36 cellular contexts compared by ENCODE assay signal in the genomic region with DNA sequence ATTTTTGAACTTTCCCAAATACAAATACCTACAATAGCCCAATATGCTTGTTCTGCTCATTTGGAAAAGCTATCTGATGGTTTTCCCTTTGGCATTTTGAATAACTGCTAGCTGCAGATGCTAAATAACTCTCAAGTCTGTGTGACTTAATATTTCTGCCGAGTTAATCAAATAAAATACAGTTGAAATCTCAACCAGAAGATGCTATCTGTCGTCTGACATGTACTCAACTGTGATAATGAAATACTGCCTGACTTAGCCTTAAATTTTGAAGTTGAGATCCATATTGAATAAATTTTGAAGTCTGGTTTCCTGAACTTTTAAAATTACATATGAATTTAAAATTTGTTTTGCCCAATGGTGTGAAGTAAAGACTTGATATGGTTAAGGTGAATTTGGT.
"Had no signal": no experiment of that assay in that cellular context is flagged by ENCODE, and none has a peak within 500 bp of the region (broad histone marks: within the 10 kb centered on the region; RNA-seq: fewer than 3 reads in every experiment).

No MANE protein-coding gene starts in this region.

- H3K9me3 ChIP-seq: adrenal gland, body of pancreas, breast epithelium had no signal

- H3K4me1 Mint-ChIP-seq: activated B cell treated with CpG ODN at 0.5 μM for 24 hours; activated CD4-positive, alpha-beta T cell treated with anti-CD3 and anti-CD28 coated beads, Interleukin-2, amount 10 ng/mL, durations not matched to agents 24 days and 14 days; activated naive CD8-positive, alpha-beta T cell treated with anti-CD3 and anti-CD28 coated beads for 36 hours; activated T-helper 17 cell treated with anti-CD3 and anti-CD28 coated beads, Interleukin-2, amount 50 U/mL, for 72 hours had no signal

- H3K27ac ChIP-seq: adrenal gland, body of pancreas, brain microvascular endothelial cell, breast epithelium, WERI-Rb-1 had no signal

- H3K36me3 Mint-ChIP-seq: activated CD4-positive, alpha-beta memory T cell treated with anti-CD3 and anti-CD28 coated beads for 36 hours; activated naive CD4-positive, alpha-beta T cell treated with anti-CD3 and anti-CD28 coated beads, Interleukin-2, amount 50 U/mL, for 72 hours; activated naive CD8-positive, alpha-beta T cell treated with anti-CD3 and anti-CD28 coated beads for 36 hours had no signal

- ATAC-seq: activated CD8-positive, alpha-beta T cell treated with anti-CD3 and anti-CD28 coated beads for 36 hours; activated naive CD4-positive, alpha-beta T cell treated with anti-CD3 and anti-CD28 coated beads, Interleukin-2, amount 50 U/mL, for 72 hours; activated T-cell treated with anti-CD3 and anti-CD28 coated beads, Interleukin-2, amount 50 U/mL, for 4 hours; activated T-cell treated with anti-CD3 and anti-CD28 coated beads, Interleukin-2, amount 50 U/mL, for 72 hours; activated T-helper 17 cell treated with anti-CD3 and anti-CD28 coated beads, Interleukin-2, amount 50 U/mL, for 72 hours; body of pancreas had no signal

- H3K36me3 ChIP-seq: adrenal gland, brain microvascular endothelial cell, breast epithelium, WERI-Rb-1 had no signal

- H3K4me3 Mint-ChIP-seq: activated B cell treated with CpG ODN at 0.5 μM for 24 hours; activated CD4-positive, alpha-beta memory T cell treated with anti-CD3 and anti-CD28 coated beads for 36 hours; activated CD4-positive, alpha-beta T cell treated with anti-CD3 and anti-CD28 coated beads, Interleukin-2, amount 10 ng/mL, durations not matched to agents 24 days and 14 days; activated CD8-positive, alpha-beta T cell treated with anti-CD3 and anti-CD28 coated beads for 36 hours; activated naive CD4-positive, alpha-beta T cell treated with anti-CD3 and anti-CD28 coated beads for 36 hours; activated naive CD8-positive, alpha-beta T cell treated with anti-CD3 and anti-CD28 coated beads for 36 hours; activated T-cell treated with anti-CD3 and anti-CD28 coated beads, Interleukin-2, amount 50 U/mL, for 4 hours; activated T-cell treated with anti-CD3 and anti-CD28 coated beads, Interleukin-2, amount 50 U/mL, for 72 hours; activated T-helper 1 cell treated with anti-CD3 and anti-CD28 coated beads, Interleukin-12 subunit alpha, Interleukin-12 subunit beta, Interleukin-2, Interleukin-4 antibody, amounts not matched to agents 30 ng/mL and 10 ng/mL and 1 ng/mL, durations not matched to agents 14 hours and 24 hours and 36 hours; activated T-helper 17 cell treated with anti-CD3 and anti-CD28 coated beads, Interleukin-2, amount 50 U/mL, for 72 hours; T-helper 1 cell treated with Interleukin-12 subunit alpha and Interleukin-12 subunit beta and Interleukin-4 antibody, amounts not matched to agents 30 μg/mL and 1 μg/mL, for 36 hours; T-helper 2 cell treated with Interferon-gamma antibody and Interleukin-4, amounts not matched to agents 5 μg/mL and 100 μg/mL, for 36 hours had no signal

- H3K9me3 Mint-ChIP-seq: activated B cell treated with CpG ODN at 0.5 μM for 24 hours; activated CD4-positive, alpha-beta memory T cell treated with anti-CD3 and anti-CD28 coated beads for 36 hours; activated CD4-positive, alpha-beta T cell treated with anti-CD3 and anti-CD28 coated beads, Interleukin-2, amount 10 ng/mL, durations not matched to agents 24 days and 14 days; activated CD8-positive, alpha-beta T cell treated with anti-CD3 and anti-CD28 coated beads for 36 hours; activated naive CD4-positive, alpha-beta T cell treated with anti-CD3 and anti-CD28 coated beads for 36 hours; activated naive CD4-positive, alpha-beta T cell treated with anti-CD3 and anti-CD28 coated beads, Interleukin-2, amount 50 U/mL, for 72 hours; activated naive CD8-positive, alpha-beta T cell treated with anti-CD3 and anti-CD28 coated beads for 36 hours; activated T-cell treated with anti-CD3 and anti-CD28 coated beads, Interleukin-2, amount 50 U/mL, for 4 hours; activated T-cell treated with anti-CD3 and anti-CD28 coated beads, Interleukin-2, amount 50 U/mL, for 72 hours; activated T-helper 1 cell treated with anti-CD3 and anti-CD28 coated beads, Interleukin-12 subunit alpha, Interleukin-12 subunit beta, Interleukin-2, Interleukin-4 antibody, amounts not matched to agents 30 ng/mL and 10 ng/mL and 1 ng/mL, durations not matched to agents 14 hours and 24 hours and 36 hours; activated T-helper 17 cell treated with anti-CD3 and anti-CD28 coated beads, Interleukin-2, amount 50 U/mL, for 72 hours; T-helper 1 cell treated with Interleukin-12 subunit alpha and Interleukin-12 subunit beta and Interleukin-4 antibody, amounts not matched to agents 30 μg/mL and 1 μg/mL, for 36 hours; T-helper 2 cell treated with Interferon-gamma antibody and Interleukin-4, amounts not matched to agents 5 μg/mL and 100 μg/mL, for 36 hours had no signal

- DNase-seq: activated B cell treated with CpG ODN at 0.5 μM for 24 hours; activated CD4-positive, alpha-beta memory T cell treated with anti-CD3 and anti-CD28 coated beads for 36 hours; activated CD4-positive, alpha-beta T cell treated with anti-CD3 and anti-CD28 coated beads for 4 hours; activated CD4-positive, alpha-beta T cell treated with anti-CD3 and anti-CD28 coated beads, Interleukin-2, amount 10 ng/mL, durations not matched to agents 24 days and 14 days; activated CD4-positive, alpha-beta T cell treated with anti-CD3 and anti-CD28 coated beads, Interleukin-2, amount 50 U/mL, for 1 hour; activated CD4-positive, alpha-beta T cell treated with anti-CD3 and anti-CD28 coated beads, Interleukin-2, amount 50 U/mL, for 4 hours; activated CD4-positive, CD25-positive, alpha-beta regulatory T cell treated with anti-CD3 and anti-CD28 coated beads, Interleukin-2, amount 50 U/mL, for 72 hours; activated CD8-positive, alpha-beta memory T cell treated with anti-CD3 and anti-CD28 coated beads, Interleukin-2, amount 50 U/mL, for 4 hours; activated CD8-positive, alpha-beta T cell treated with anti-CD3 and anti-CD28 coated beads for 36 hours; activated effector memory CD4-positive, alpha-beta T cell treated with anti-CD3 and anti-CD28 coated beads, Interleukin-2, amount 50 U/mL, for 16 hours; activated gamma-delta T cell treated with Interleukin-2 at 50 U/mL for 16 hours; activated naive CD4-positive, alpha-beta T cell; activated naive CD4-positive, alpha-beta T cell treated with anti-CD3 and anti-CD28 coated beads for 36 hours; activated naive CD4-positive, alpha-beta T cell treated with anti-CD3 and anti-CD28 coated beads, Interleukin-2, amount 50 U/mL, for 16 hours; activated naive CD8-positive, alpha-beta T cell treated with anti-CD3 and anti-CD28 coated beads for 36 hours; activated T-cell treated with anti-CD3 and anti-CD28 coated beads for 4 hours; activated T-cell treated with anti-CD3 and anti-CD28 coated beads, Interleukin-2, amount 50 U/mL, for 1 hour; activated T-cell treated with anti-CD3 and anti-CD28 coated beads, Interleukin-2, amount 50 U/mL, for 4 hours; activated T-cell treated with anti-CD3 and anti-CD28 coated beads, Interleukin-2, amount 50 U/mL, for 72 hours; adrenal gland; amniotic stem cell; aorta; body of pancreas; brain microvascular endothelial cell; central memory CD4-positive, alpha-beta T cell; T-helper 1 cell; T-helper 2 cell; T-helper 9 cell; WERI-Rb-1 had no signal

- FAIRE-seq: astrocyte had no signal

- H3K27ac Mint-ChIP-seq: activated B cell treated with CpG ODN at 0.5 μM for 24 hours; activated CD4-positive, alpha-beta memory T cell treated with anti-CD3 and anti-CD28 coated beads for 36 hours; activated CD4-positive, alpha-beta T cell treated with anti-CD3 and anti-CD28 coated beads, Interleukin-2, amount 10 ng/mL, durations not matched to agents 24 days and 14 days; activated CD8-positive, alpha-beta T cell treated with anti-CD3 and anti-CD28 coated beads for 36 hours; activated naive CD4-positive, alpha-beta T cell treated with anti-CD3 and anti-CD28 coated beads for 36 hours; activated naive CD4-positive, alpha-beta T cell treated with anti-CD3 and anti-CD28 coated beads, Interleukin-2, amount 50 U/mL, for 72 hours; activated naive CD8-positive, alpha-beta T cell treated with anti-CD3 and anti-CD28 coated beads for 36 hours; activated T-cell treated with anti-CD3 and anti-CD28 coated beads, Interleukin-2, amount 50 U/mL, for 72 hours; activated T-helper 1 cell treated with anti-CD3 and anti-CD28 coated beads, Interleukin-12 subunit alpha, Interleukin-12 subunit beta, Interleukin-2, Interleukin-4 antibody, amounts not matched to agents 30 ng/mL and 10 ng/mL and 1 ng/mL, durations not matched to agents 14 hours and 24 hours and 36 hours; activated T-helper 17 cell treated with anti-CD3 and anti-CD28 coated beads, Interleukin-2, amount 50 U/mL, for 72 hours; T-helper 1 cell treated with Interleukin-12 subunit alpha and Interleukin-12 subunit beta and Interleukin-4 antibody, amounts not matched to agents 30 μg/mL and 1 μg/mL, for 36 hours; T-helper 2 cell treated with Interferon-gamma antibody and Interleukin-4, amounts not matched to agents 5 μg/mL and 100 μg/mL, for 36 hours had no signal

- H3K4me3 ChIP-seq: adrenal gland, body of pancreas, breast epithelium had no signal

- H3K27me3 ChIP-seq: adrenal gland, body of pancreas, brain microvascular endothelial cell, breast epithelium had no signal

- H3K27me3 Mint-ChIP-seq: activated B cell treated with CpG ODN at 0.5 μM for 24 hours; activated CD4-positive, alpha-beta memory T cell treated with anti-CD3 and anti-CD28 coated beads for 36 hours; activated naive CD8-positive, alpha-beta T cell treated with anti-CD3 and anti-CD28 coated beads for 36 hours had no signal

- H3K4me1 ChIP-seq: adrenal gland, body of pancreas, breast epithelium had no signal
